ENCODE assay signal across 1 cellular context in the genomic region with DNA sequence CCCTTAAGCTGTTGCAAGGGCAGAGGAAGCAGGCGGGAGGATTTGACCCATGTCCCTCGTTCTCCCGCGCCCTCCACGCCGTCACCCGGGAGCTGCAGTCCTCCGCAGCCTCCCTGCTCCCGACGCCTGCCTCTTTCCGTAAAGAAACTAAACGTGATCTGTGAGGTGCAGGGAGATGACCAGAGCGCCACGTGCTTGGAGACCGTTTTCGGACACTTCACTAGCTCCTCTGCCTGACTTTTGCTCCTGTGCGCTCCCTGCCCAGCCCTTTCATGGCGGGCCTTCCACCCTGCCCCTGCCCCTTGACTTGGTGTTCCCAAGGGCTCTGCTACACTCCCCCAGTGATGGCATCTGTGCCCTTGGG.
TF ChIP-seq lines count a peak whose summit lies in the region.

No MANE protein-coding gene starts in this region.

TF ChIP-seq in WTC11, 78 proteins besides CTCF, POLR2A, EP300 and RAD21 (continued from another document):
- TF ChIP-seq, protein P1, sequence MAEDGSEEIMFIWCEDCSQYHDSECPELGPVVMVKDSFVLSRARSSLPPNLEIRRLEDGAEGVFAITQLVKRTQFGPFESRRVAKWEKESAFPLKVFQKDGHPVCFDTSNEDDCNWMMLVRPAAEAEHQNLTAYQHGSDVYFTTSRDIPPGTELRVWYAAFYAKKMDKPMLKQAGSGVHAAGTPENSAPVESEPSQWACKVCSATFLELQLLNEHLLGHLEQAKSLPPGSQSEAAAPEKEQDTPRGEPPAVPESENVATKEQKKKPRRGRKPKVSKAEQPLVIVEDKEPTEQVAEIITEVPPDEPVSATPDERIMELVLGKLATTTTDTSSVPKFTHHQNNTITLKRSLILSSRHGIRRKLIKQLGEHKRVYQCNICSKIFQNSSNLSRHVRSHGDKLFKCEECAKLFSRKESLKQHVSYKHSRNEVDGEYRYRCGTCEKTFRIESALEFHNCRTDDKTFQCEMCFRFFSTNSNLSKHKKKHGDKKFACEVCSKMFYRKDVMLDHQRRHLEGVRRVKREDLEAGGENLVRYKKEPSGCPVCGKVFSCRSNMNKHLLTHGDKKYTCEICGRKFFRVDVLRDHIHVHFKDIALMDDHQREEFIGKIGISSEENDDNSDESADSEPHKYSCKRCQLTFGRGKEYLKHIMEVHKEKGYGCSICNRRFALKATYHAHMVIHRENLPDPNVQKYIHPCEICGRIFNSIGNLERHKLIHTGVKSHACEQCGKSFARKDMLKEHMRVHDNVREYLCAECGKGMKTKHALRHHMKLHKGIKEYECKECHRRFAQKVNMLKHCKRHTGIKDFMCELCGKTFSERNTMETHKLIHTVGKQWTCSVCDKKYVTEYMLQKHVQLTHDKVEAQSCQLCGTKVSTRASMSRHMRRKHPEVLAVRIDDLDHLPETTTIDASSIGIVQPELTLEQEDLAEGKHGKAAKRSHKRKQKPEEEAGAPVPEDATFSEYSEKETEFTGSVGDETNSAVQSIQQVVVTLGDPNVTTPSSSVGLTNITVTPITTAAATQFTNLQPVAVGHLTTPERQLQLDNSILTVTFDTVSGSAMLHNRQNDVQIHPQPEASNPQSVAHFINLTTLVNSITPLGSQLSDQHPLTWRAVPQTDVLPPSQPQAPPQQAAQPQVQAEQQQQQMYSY (CRISPR knock-in tag; IDR thresholded peaks at IDR 0.05) = no peak
- TF ChIP-seq IRF2 (CRISPR knock-in tag; IDR thresholded peaks at IDR 0.05; ENCODE audit: borderline replicate concordance, low read depth) = no peak
- TF ChIP-seq NR3C1 (CRISPR knock-in tag; conservative IDR thresholded peaks at IDR 0.05; ENCODE audit: low read depth) = no peak
- TF ChIP-seq, protein P2, sequence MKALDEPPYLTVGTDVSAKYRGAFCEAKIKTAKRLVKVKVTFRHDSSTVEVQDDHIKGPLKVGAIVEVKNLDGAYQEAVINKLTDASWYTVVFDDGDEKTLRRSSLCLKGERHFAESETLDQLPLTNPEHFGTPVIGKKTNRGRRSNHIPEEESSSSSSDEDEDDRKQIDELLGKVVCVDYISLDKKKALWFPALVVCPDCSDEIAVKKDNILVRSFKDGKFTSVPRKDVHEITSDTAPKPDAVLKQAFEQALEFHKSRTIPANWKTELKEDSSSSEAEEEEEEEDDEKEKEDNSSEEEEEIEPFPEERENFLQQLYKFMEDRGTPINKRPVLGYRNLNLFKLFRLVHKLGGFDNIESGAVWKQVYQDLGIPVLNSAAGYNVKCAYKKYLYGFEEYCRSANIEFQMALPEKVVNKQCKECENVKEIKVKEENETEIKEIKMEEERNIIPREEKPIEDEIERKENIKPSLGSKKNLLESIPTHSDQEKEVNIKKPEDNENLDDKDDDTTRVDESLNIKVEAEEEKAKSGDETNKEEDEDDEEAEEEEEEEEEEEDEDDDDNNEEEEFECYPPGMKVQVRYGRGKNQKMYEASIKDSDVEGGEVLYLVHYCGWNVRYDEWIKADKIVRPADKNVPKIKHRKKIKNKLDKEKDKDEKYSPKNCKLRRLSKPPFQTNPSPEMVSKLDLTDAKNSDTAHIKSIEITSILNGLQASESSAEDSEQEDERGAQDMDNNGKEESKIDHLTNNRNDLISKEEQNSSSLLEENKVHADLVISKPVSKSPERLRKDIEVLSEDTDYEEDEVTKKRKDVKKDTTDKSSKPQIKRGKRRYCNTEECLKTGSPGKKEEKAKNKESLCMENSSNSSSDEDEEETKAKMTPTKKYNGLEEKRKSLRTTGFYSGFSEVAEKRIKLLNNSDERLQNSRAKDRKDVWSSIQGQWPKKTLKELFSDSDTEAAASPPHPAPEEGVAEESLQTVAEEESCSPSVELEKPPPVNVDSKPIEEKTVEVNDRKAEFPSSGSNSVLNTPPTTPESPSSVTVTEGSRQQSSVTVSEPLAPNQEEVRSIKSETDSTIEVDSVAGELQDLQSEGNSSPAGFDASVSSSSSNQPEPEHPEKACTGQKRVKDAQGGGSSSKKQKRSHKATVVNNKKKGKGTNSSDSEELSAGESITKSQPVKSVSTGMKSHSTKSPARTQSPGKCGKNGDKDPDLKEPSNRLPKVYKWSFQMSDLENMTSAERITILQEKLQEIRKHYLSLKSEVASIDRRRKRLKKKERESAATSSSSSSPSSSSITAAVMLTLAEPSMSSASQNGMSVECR (CRISPR knock-in tag; IDR thresholded peaks at IDR 0.05; ENCODE audit: borderline replicate concordance) = no peak
- TF ChIP-seq, protein P3, sequence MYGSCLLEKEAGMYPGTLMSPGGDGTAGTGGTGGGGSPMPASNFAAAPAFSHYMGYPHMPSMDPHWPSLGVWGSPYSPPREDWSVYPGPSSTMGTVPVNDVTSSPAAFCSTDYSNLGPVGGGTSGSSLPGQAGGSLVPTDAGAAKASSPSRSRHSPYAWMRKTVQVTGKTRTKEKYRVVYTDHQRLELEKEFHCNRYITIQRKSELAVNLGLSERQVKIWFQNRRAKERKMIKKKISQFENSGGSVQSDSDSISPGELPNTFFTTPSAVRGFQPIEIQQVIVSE (CRISPR knock-in tag; IDR thresholded peaks at IDR 0.05; ENCODE audit: borderline replicate concordance) = no peak
- TF ChIP-seq GABPB1 (CRISPR knock-in tag; IDR thresholded peaks at IDR 0.05) = no peak
- TF ChIP-seq MXD4 (CRISPR knock-in tag; IDR thresholded peaks at IDR 0.05; ENCODE audit: borderline replicate concordance) = no peak
- TF ChIP-seq, protein P4, sequence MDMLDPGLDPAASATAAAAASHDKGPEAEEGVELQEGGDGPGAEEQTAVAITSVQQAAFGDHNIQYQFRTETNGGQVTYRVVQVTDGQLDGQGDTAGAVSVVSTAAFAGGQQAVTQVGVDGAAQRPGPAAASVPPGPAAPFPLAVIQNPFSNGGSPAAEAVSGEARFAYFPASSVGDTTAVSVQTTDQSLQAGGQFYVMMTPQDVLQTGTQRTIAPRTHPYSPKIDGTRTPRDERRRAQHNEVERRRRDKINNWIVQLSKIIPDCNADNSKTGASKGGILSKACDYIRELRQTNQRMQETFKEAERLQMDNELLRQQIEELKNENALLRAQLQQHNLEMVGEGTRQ (CRISPR knock-in tag; IDR thresholded peaks at IDR 0.05) = no peak
- no peak for TF ChIP-seq ZNF317 (CRISPR knock-in tag; IDR thresholded peaks at IDR 0.05; ENCODE audit: borderline replicate concordance, low read depth)
- TF ChIP-seq FOXJ3 (CRISPR knock-in tag; IDR thresholded peaks at IDR 0.05; ENCODE audit: borderline replicate concordance) = no peak
- no peak for TF ChIP-seq ATF1 (CRISPR knock-in tag; IDR thresholded peaks at IDR 0.05)
